ENCODE assay signal across 11 cellular contexts in genomic region chr10:124035306-124035927, GRCh38. TPM values are rescaled to one million over a fixed set of nuclear protein-coding genes. Genes with fewer than 3 reads are reported as not detected.
DNase-seq lines count a peak whose midpoint lies in the region; FAIRE-seq and TF ChIP-seq lines count a peak whose summit lies in the region.
"Had no signal": no experiment of that assay in that cellular context is flagged by ENCODE, and none has a peak within 500 bp of the region (broad histone marks: within the 10 kb centered on the region; RNA-seq: fewer than 3 reads in every experiment).

No MANE protein-coding gene starts in this region.

- no peak overlapping the region for H2AFZ ChIP-seq in astrocyte (ENCODE audit: low read depth, low read length)

- H3K36me3 ChIP-seq in astrocyte (ENCODE audit: insufficient read depth, low read length): no peaks in the 10 kb centered on the region

- peak overlapping the region; percentile 63 for H3K4me3 Mint-ChIP-seq in T-helper 1 cell treated with Interleukin-12 subunit alpha and Interleukin-12 subunit beta and Interleukin-4 antibody, amounts not matched to agents 30 μg/mL and 1 μg/mL, for 36 hours
- peak overlapping the region; percentile 49 to 92 (median 81) for H3K4me3 Mint-ChIP-seq in IgD-negative memory B cell
- peak overlapping the region; percentile 14 for H3K4me3 Mint-ChIP-seq in astrocyte (ENCODE audit: unreplicated experiment)
- no peak overlapping the region for H3K4me3 Mint-ChIP-seq in progenitor cell of endocrine pancreas (ENCODE audit: low read depth)

- no peak overlapping the region for H3K4me3 ChIP-seq in astrocyte (ENCODE audit: insufficient read depth, low read depth, low read length)

- H3K27me3 Mint-ChIP-seq in T-helper 1 cell treated with Interleukin-12 subunit alpha and Interleukin-12 subunit beta and Interleukin-4 antibody, amounts not matched to agents 30 μg/mL and 1 μg/mL, for 36 hours (ENCODE audit: low read depth): peaks cover 4% of the 10 kb centered on the region
- H3K27me3 Mint-ChIP-seq in IgD-negative memory B cell (no peaks in the 10 kb centered on the region), astrocyte (ENCODE audit: low read depth, unreplicated experiment) (peaks cover 9% of the 10 kb centered on the region), progenitor cell of endocrine pancreas (no peaks in the 10 kb centered on the region)

- H3K9me3 ChIP-seq in astrocyte (ENCODE audit: insufficient read depth, low read depth, low read length): no peaks in the 10 kb centered on the region

- no peaks in the 10 kb centered on the region for H3K36me3 Mint-ChIP-seq in T-helper 1 cell treated with Interleukin-12 subunit alpha and Interleukin-12 subunit beta and Interleukin-4 antibody, amounts not matched to agents 30 μg/mL and 1 μg/mL, for 36 hours (ENCODE audit: low read depth)
- H3K36me3 Mint-ChIP-seq in IgD-negative memory B cell: peaks cover 14% of the 10 kb centered on the region
- H3K36me3 Mint-ChIP-seq in astrocyte (ENCODE audit: low read depth, unreplicated experiment): peaks cover 26% of the 10 kb centered on the region
- H3K36me3 Mint-ChIP-seq in progenitor cell of endocrine pancreas (ENCODE audit: insufficient read depth): no peaks in the 10 kb centered on the region

- DNase-seq in T-helper 1 cell (no peak), astrocyte (ENCODE audit: low read depth) (no peak), progenitor cell of endocrine pancreas (ENCODE audit: low spot score, unreplicated experiment) (no peak), epidermal melanocyte (ENCODE audit: insufficient read length, low spot score) (no peak), SKM-1 (lab: John Stamatoyannopoulos, UW; ENCODE audit: unreplicated experiment) (no peak)
- DNase-seq in stimulated activated CD8-positive, alpha-beta memory T cell treated with anti-CD3 and anti-CD28 coated beads, Interleukin-4, amount 100 ng/mL, for 48 hours: no peak
- DNase-seq: NCI-H1105, occipital lobe had no signal

- peaks cover 14% of the 10 kb centered on the region for H3K4me1 ChIP-seq in astrocyte (ENCODE audit: insufficient read depth, low read length)

- peaks cover 20% of the 10 kb centered on the region for H3K4me1 Mint-ChIP-seq in T-helper 1 cell treated with Interleukin-12 subunit alpha and Interleukin-12 subunit beta and Interleukin-4 antibody, amounts not matched to agents 30 μg/mL and 1 μg/mL, for 36 hours (ENCODE audit: low read depth)
- H3K4me1 Mint-ChIP-seq in IgD-negative memory B cell (peaks cover 11 to 20% (median 16%) of the 10 kb centered on the region in 3 donors), astrocyte (ENCODE audit: low read depth, unreplicated experiment) (peaks cover 4% of the 10 kb centered on the region), progenitor cell of endocrine pancreas (ENCODE audit: low read depth) (peaks cover 12% of the 10 kb centered on the region)

- H3K79me2 ChIP-seq in astrocyte (ENCODE audit: insufficient read depth, low read length): no peaks in the 10 kb centered on the region

- H3K27ac Mint-ChIP-seq in T-helper 1 cell treated with Interleukin-12 subunit alpha and Interleukin-12 subunit beta and Interleukin-4 antibody, amounts not matched to agents 30 μg/mL and 1 μg/mL, for 36 hours: peak overlapping the region; percentile 76
- H3K27ac Mint-ChIP-seq in IgD-negative memory B cell (peak overlapping the region; percentile 83 to 93 (median 92)), astrocyte (ENCODE audit: unreplicated experiment) (no peak overlapping the region), progenitor cell of endocrine pancreas (peak overlapping the region; percentile 80)

- H3K27ac ChIP-seq in astrocyte (ENCODE audit: low read depth, low read length): no peak overlapping the region

- no peak overlapping the region for H3K4me2 ChIP-seq in astrocyte (ENCODE audit: low read length)

- peaks cover 19% of the 10 kb centered on the region for H3K27me3 ChIP-seq in astrocyte (ENCODE audit: insufficient read depth, low read length)

- H3K9me3 Mint-ChIP-seq in T-helper 1 cell treated with Interleukin-12 subunit alpha and Interleukin-12 subunit beta and Interleukin-4 antibody, amounts not matched to agents 30 μg/mL and 1 μg/mL, for 36 hours: no peaks in the 10 kb centered on the region
- H3K9me3 Mint-ChIP-seq in IgD-negative memory B cell (no peaks in the 10 kb centered on the region), astrocyte (ENCODE audit: unreplicated experiment) (peaks cover 2% of the 10 kb centered on the region), progenitor cell of endocrine pancreas (ENCODE audit: low read depth) (no peaks in the 10 kb centered on the region)

- no peak for FAIRE-seq in astrocyte (lab: Jason Lieb, UNC)
- FAIRE-seq: A204.1 had no signal

- TF ChIP-seq CTCF in astrocyte (IDR thresholded peaks at IDR 0.05; ENCODE audit: insufficient read depth, low read depth, low read length) (no peak), progenitor cell of endocrine pancreas (IDR thresholded peaks at IDR 0.05; ENCODE audit: unreplicated experiment) (no peak)

- H3K9ac ChIP-seq in astrocyte (ENCODE audit: low read length): no peak overlapping the region

- no peaks in the 10 kb centered on the region for H4K20me1 ChIP-seq in astrocyte (ENCODE audit: insufficient read depth, low read length)

RNA-seq across cellular contexts. Expression of gene CHST15, which starts 58.0 kb away (rescaled TPM):
- polyA plus RNA-seq in IgD-negative memory B cell: 15.4 TPM
- total RNA-seq in astrocyte (20.6 and 21.2 TPM in 2 replicates), progenitor cell of endocrine pancreas (7.9 and 8.1 TPM in 2 replicates)
